In genomic region chr14:36509056-36509917, GRCh38 we compare ENCODE assay signal across 26 cellular contexts. TPM values are rescaled to one million over a fixed set of nuclear protein-coding genes. Genes with fewer than 3 reads are reported as not detected.
DNase-seq lines count a peak whose midpoint lies in the region; ATAC-seq, FAIRE-seq and TF ChIP-seq lines count a peak whose summit lies in the region.
"Had no signal": no experiment of that assay in that cellular context is flagged by ENCODE, and none has a peak within 500 bp of the region (broad histone marks: within the 10 kb centered on the region; RNA-seq: fewer than 3 reads in every experiment).

No MANE protein-coding gene starts in this region.

- H3K9me3 ChIP-seq in HUES64 (ENCODE audit: insufficient read depth, low read depth, low read length) (no peaks in the 10 kb centered on the region), astrocyte (ENCODE audit: insufficient read depth, low read depth, low read length) (peaks cover 9% of the 10 kb centered on the region), A673 (ENCODE audit: low read depth, low read length, poor library complexity, severe bottlenecking) (no peaks in the 10 kb centered on the region), kidney (ENCODE audit: control insufficient read depth in 1 of 2, low read length in 2 of 2) (no peaks in the 10 kb centered on the region)
- H3K9me3 ChIP-seq: right atrium auricular region, suprapubic skin had no signal

- intact Hi-C loops in A673 (cut with micrococcal nuclease; ENCODE audit: unreplicated experiment) (no loop called here), kidney (cut with DNase I) (no loop called here)

- no peaks in the 10 kb centered on the region for H3K36me3 ChIP-seq in HUES64 (ENCODE audit: insufficient read depth, low read length)
- no peaks in the 10 kb centered on the region for H3K36me3 ChIP-seq in astrocyte (ENCODE audit: insufficient read depth, low read length)
- H3K36me3 ChIP-seq in mesendoderm (ENCODE audit: control insufficient read depth, insufficient read depth, low read length) = no peaks in the 10 kb centered on the region
- H3K36me3 ChIP-seq in A673 (ENCODE audit: insufficient read depth, low read length, poor library complexity, severe bottlenecking) = no peaks in the 10 kb centered on the region
- H3K36me3 ChIP-seq in kidney (ENCODE audit: control insufficient read depth in 1 of 2, insufficient read depth in 2 of 2, low read length in 2 of 2) = no peaks in the 10 kb centered on the region
- H3K36me3 ChIP-seq: right atrium auricular region, suprapubic skin had no signal

- TF ChIP-seq CTCF in astrocyte (IDR thresholded peaks at IDR 0.05; ENCODE audit: insufficient read depth, low read depth, low read length) = no peak
- no peak for TF ChIP-seq CTCF in A673 (conservative IDR thresholded peaks at IDR 0.05; ENCODE audit: low read depth, low read length)
- no peak for TF ChIP-seq CTCF in kidney (IDR thresholded peaks at IDR 0.05; ENCODE audit: borderline replicate concordance, extremely low read depth, insufficient read depth)

- no peak overlapping the region for H3K56ac ChIP-seq in mesendoderm (ENCODE audit: low read length)

- H4K20me1 ChIP-seq in astrocyte (ENCODE audit: insufficient read depth, low read length) = peaks cover 3% of the 10 kb centered on the region

- no peak overlapping the region for H3K9ac ChIP-seq in HUES64 (ENCODE audit: low read depth, low read length)
- no peak overlapping the region for H3K9ac ChIP-seq in astrocyte (ENCODE audit: low read length)
- H3K9ac ChIP-seq in mesendoderm (ENCODE audit: low read length) = no peak overlapping the region
- H3K9ac ChIP-seq in kidney (ENCODE audit: low read length in 2 of 2) = no peak overlapping the region

- no peak overlapping the region for H3K18ac ChIP-seq in mesendoderm (ENCODE audit: low read length)

- H3K27me3 Mint-ChIP-seq in astrocyte (ENCODE audit: low read depth, unreplicated experiment) = peaks cover 81% of the 10 kb centered on the region

- H3K27ac Mint-ChIP-seq in astrocyte (ENCODE audit: unreplicated experiment) = no peak overlapping the region
- H3K27ac Mint-ChIP-seq: activated naive CD4-positive, alpha-beta T cell treated with anti-CD3 and anti-CD28 coated beads, Interleukin-2, amount 10 ng/mL, durations not matched to agents 7 days and 5 days; CD4-positive, alpha-beta T cell; IgD-negative memory B cell; memory B cell; naive thymus-derived CD4-positive, alpha-beta T cell had no signal

- H3K4ac ChIP-seq in mesendoderm (ENCODE audit: low read depth, low read length) = no peak overlapping the region

- POLR2A ChIA-PET in A673 (lab: Charles Lee; ENCODE audit: low non-redundant PET) = no interaction called here

- no peak overlapping the region for H2BK15ac ChIP-seq in mesendoderm (replicated peaks; ENCODE audit: low read depth)

- H3K9me3 Mint-ChIP-seq in astrocyte (ENCODE audit: unreplicated experiment) = peaks cover 18% of the 10 kb centered on the region

- no TSS peak for BruUV-seq in A673 (replicated peaks; lab: Mats Ljungman, UMichigan)

- H3K27me3 ChIP-seq in HUES64 (ENCODE audit: insufficient read depth, low read length) = peaks cover 100% of the 10 kb centered on the region
- H3K27me3 ChIP-seq in astrocyte (ENCODE audit: insufficient read depth, low read length) = peaks cover 90% of the 10 kb centered on the region
- H3K27me3 ChIP-seq in mesendoderm (ENCODE audit: insufficient read depth, low read length, poor library complexity) = peaks cover 81% of the 10 kb centered on the region
- peaks cover 100% of the 10 kb centered on the region for H3K27me3 ChIP-seq in A673 (replicated peaks; ENCODE audit: insufficient read depth, low read depth, low read length, poor library complexity)

- 3% methylated on average over 14 of the region's 14 CpGs for WGBS in HUES64
- WGBS in mesendoderm (ENCODE audit: extremely low coverage, insufficient coverage, low lambda C conversion rate) = no CpG with 5 or more reads among the region's 14 CpGs

- no peaks in the 10 kb centered on the region for H3K36me3 Mint-ChIP-seq in astrocyte (ENCODE audit: low read depth, unreplicated experiment)
- H3K36me3 Mint-ChIP-seq: IgD-negative memory B cell had no signal

- H3K4me3 ChIP-seq in HUES64 (ENCODE audit: low read length) = 0 out of 2 replicates have a peak overlapping the region, but pooled peaks have one; percentile 8
- no peak overlapping the region for H3K4me3 ChIP-seq in astrocyte (ENCODE audit: insufficient read depth, low read depth, low read length)
- no peak overlapping the region for H3K4me3 ChIP-seq in mesendoderm (ENCODE audit: low read length)
- H3K4me3 ChIP-seq in A673 (ENCODE audit: low read depth, low read length, poor library complexity, severe bottlenecking) = no peak overlapping the region
- no peak overlapping the region for H3K4me3 ChIP-seq in kidney (ENCODE audit: low read length in 2 of 2)
- H3K4me3 ChIP-seq: right atrium auricular region, suprapubic skin had no signal

- no peak for FAIRE-seq in GM19239 (lab: Jason Lieb, UNC)
- FAIRE-seq in astrocyte (lab: Jason Lieb, UNC) = no peak
- FAIRE-seq in kidney (lab: Jason Lieb, UNC) = no peak

- no peak overlapping the region for H2AFZ ChIP-seq in astrocyte (ENCODE audit: low read depth, low read length)

- peak overlapping the region; percentile 16 for H3K4me2 ChIP-seq in astrocyte (ENCODE audit: low read length)
- no peak overlapping the region for H3K4me2 ChIP-seq in mesendoderm (ENCODE audit: low read length)

- CTCF ChIA-PET in A673 (lab: Charles Lee) = interaction anchor here (0.5 kb wide), 1 partner anchor 54 kb away, joined by 6 read pairs; no protein-coding TSS in a partner anchor

- no peak overlapping the region for H2BK120ac ChIP-seq in mesendoderm (ENCODE audit: low read depth, low read length)

- no peaks in the 10 kb centered on the region for H3K79me2 ChIP-seq in astrocyte (ENCODE audit: insufficient read depth, low read length)
- no peaks in the 10 kb centered on the region for H3K79me2 ChIP-seq in mesendoderm (ENCODE audit: control insufficient read depth, insufficient read depth, low read length)

- no peak overlapping the region for H2AK5ac ChIP-seq in mesendoderm (ENCODE audit: low read length)

- no peaks in the 10 kb centered on the region for H3K4me1 Mint-ChIP-seq in astrocyte (ENCODE audit: low read depth, unreplicated experiment)

- H3K27ac ChIP-seq in HUES64 (ENCODE audit: low read depth, low read length) (no peak overlapping the region), astrocyte (ENCODE audit: low read depth, low read length) (no peak overlapping the region), mesendoderm (ENCODE audit: low read depth, low read length) (no peak overlapping the region), A673 (ENCODE audit: low read depth, low read length, poor library complexity, severe bottlenecking) (no peak overlapping the region), kidney (ENCODE audit: low read depth in 2 of 2, low read length in 2 of 2) (no peak overlapping the region)
- H3K27ac ChIP-seq: HL-60, right atrium auricular region, suprapubic skin had no signal

- H3K79me1 ChIP-seq in mesendoderm (ENCODE audit: low read length) = no peaks in the 10 kb centered on the region

- H4K5ac ChIP-seq in mesendoderm (ENCODE audit: low read length) = no peak overlapping the region

- no peak overlapping the region for H3K4me3 Mint-ChIP-seq in astrocyte (ENCODE audit: unreplicated experiment)
- H3K4me3 Mint-ChIP-seq: activated naive CD4-positive, alpha-beta T cell treated with anti-CD3 and anti-CD28 coated beads, Interleukin-2, amount 10 ng/mL, durations not matched to agents 7 days and 5 days; CD4-positive, alpha-beta T cell; memory B cell had no signal

- ATAC-seq in GM19395 (IDR thresholded peaks at IDR 0.05; ENCODE audit: unreplicated experiment) = no peak
- ATAC-seq: naive thymus-derived CD4-positive, alpha-beta T cell had no signal

- DNase-seq in GM19239 (ENCODE audit: insufficient read length, low spot score) (peak; percentile 1), astrocyte (ENCODE audit: low read depth) (no peak), mesendoderm (peak; percentile 5), A673 (ENCODE audit: low spot score) (no peak), kidney (no peak)
- DNase-seq: activated naive CD4-positive, alpha-beta T cell treated with anti-CD3 and anti-CD28 coated beads, Interleukin-2, amount 10 ng/mL, durations not matched to agents 7 days and 5 days; activated T-cell treated with anti-CD3 and anti-CD28 coated beads, Interleukin-2, amount 50 U/mL, for 48 hours; anterior cingulate cortex; CD4-positive, alpha-beta T cell; erythroblast; foreskin melanocyte; hippocampal formation; islet precursor cell; naive thymus-derived CD4-positive, alpha-beta T cell; NCI-H1694 treated with DMSO at 0.1 percent for 48 hours; NCI-H446 had no signal

- no peak overlapping the region for H3K23ac ChIP-seq in mesendoderm (ENCODE audit: low read length)

- H2BK5ac ChIP-seq in mesendoderm (ENCODE audit: low read length) = no peak overlapping the region

- peaks cover 39% of the 10 kb centered on the region for H3K4me1 ChIP-seq in HUES64 (ENCODE audit: insufficient read depth, low read length)
- H3K4me1 ChIP-seq in astrocyte (ENCODE audit: insufficient read depth, low read length) = no peaks in the 10 kb centered on the region
- peaks cover 3% of the 10 kb centered on the region for H3K4me1 ChIP-seq in mesendoderm (ENCODE audit: control insufficient read depth, low read depth, low read length)
- no peaks in the 10 kb centered on the region for H3K4me1 ChIP-seq in A673 (ENCODE audit: insufficient read depth, low read length, poor library complexity, severe bottlenecking)
- no peaks in the 10 kb centered on the region for H3K4me1 ChIP-seq in kidney (ENCODE audit: control insufficient read depth in 1 of 2, insufficient read depth in 1 of 2, low read depth in 1 of 2, low read length in 2 of 2)

- H4K8ac ChIP-seq in mesendoderm (ENCODE audit: low read depth, low read length) = no peak overlapping the region

RNA-seq across cellular contexts. Expression of gene NKX2-1, which starts 10.7 kb away (rescaled TPM):
- not detected for polyA plus RNA-seq in HUES64 (2013, experiment 1 of 2)
- not detected for polyA plus RNA-seq in HUES64 (2013, experiment 2 of 2)
- total RNA-seq in astrocyte = not detected in 2 replicates
- polyA plus RNA-seq in mesendoderm (2013, experiment 1 of 2) = 0.01 TPM
- polyA plus RNA-seq in mesendoderm (2013, experiment 2 of 2) = not detected
- total RNA-seq in A673 (2021) = not detected in 2 replicates
- not detected for total RNA-seq in kidney
- polyA plus RNA-seq in kidney (ENCODE audit: insufficient read depth, low read depth, low replicate concordance) = not detected
- total RNA-seq: activated CD8-positive, alpha-beta memory T cell treated with anti-CD3 and anti-CD28 coated beads for 36 hours; CD4-positive, alpha-beta T cell; MCF 10A; naive thymus-derived CD4-positive, alpha-beta T cell; omental fat pad; right atrium auricular region; suprapubic skin had no signal
- polyA plus RNA-seq: IgD-negative memory B cell; naive thymus-derived CD4-positive, alpha-beta T cell had no signal

Comparison
In these comparisons a context has a peak if more than half of its experiments do, and no peak if none do; other contexts are left out.
1. DNase-seq: peak in GM19239 (single experiment) and mesendoderm (single experiment); none in astrocyte (single experiment), A673 (single experiment) and kidney (single experiment).